ENCODE assay signal across 27 cellular contexts in the genomic region with DNA sequence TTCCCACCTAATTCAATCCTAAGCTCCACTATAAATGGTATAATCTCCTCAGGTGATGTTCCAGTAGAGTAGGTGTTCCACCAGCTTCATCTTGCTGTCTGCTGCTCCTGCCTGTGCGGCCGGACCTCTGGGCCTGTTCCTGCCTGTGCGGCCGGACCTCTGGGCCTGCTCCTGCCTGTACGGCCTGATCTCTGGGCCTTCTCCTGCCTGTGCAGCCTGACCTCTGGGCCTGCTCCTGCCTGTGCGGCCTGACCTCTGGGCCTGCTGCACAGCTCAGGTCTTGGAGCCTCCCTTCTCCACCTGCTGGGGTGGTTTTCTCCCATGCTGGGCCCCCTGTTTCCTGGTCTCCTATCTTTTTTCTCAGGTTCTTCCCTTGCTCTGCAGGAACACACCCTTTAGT.
"Had no signal": no experiment of that assay in that cellular context is flagged by ENCODE, and none has a peak within 500 bp of the region (broad histone marks: within the 10 kb centered on the region; RNA-seq: fewer than 3 reads in every experiment).

No MANE protein-coding gene starts in this region.

- H3K27me3 ChIP-seq: adrenal gland, body of pancreas, breast epithelium, SJCRH30 had no signal

- DNase-seq: activated CD4-positive, alpha-beta T cell treated with anti-CD3 and anti-CD28 coated beads, Interleukin-2, amount 10 ng/mL, durations not matched to agents 24 days and 14 days; activated CD4-positive, alpha-beta T cell treated with anti-CD3 and anti-CD28 coated beads, Interleukin-2, amount 50 U/mL, for 4 hours; activated CD8-positive, alpha-beta T cell treated with anti-CD3 and anti-CD28 coated beads, Interleukin-2, amount 10 ng/mL, durations not matched to agents 7 days and 5 days; activated gamma-delta T cell treated with Interleukin-2 at 50 U/mL for 16 hours; activated naive CD4-positive, alpha-beta T cell treated with anti-CD3 and anti-CD28 coated beads for 36 hours; activated T-cell treated with anti-CD3 and anti-CD28 coated beads for 4 hours; activated T-cell treated with anti-CD3 and anti-CD28 coated beads, Interleukin-2, amount 50 U/mL, for 4 hours; adrenal gland; body of pancreas; Karpas-422; NCI-H1105; NCI-H1417 treated with DMSO at 0.1 percent for 48 hours; NCI-H187 treated with DMSO at 0.1 percent for 48 hours; NCI-H2081; NCI-H2171 treated with DMSO at 0.1 percent for 48 hours; NCI-H2227 treated with DMSO at 0.1 percent for 48 hours; NCI-H446 treated with DMSO at 0.1 percent for 48 hours; NCI-H524; NCI-H69; SHP77; SJCRH30 had no signal

- H3K4me3 ChIP-seq: adrenal gland, body of pancreas, breast epithelium, SJCRH30, SK-N-MC had no signal

- H3K36me3 ChIP-seq: adrenal gland, breast epithelium, SJCRH30 had no signal

- ATAC-seq: activated CD8-positive, alpha-beta T cell treated with anti-CD3 and anti-CD28 coated beads, Interleukin-2, amount 10 ng/mL, durations not matched to agents 7 days and 5 days; activated naive CD4-positive, alpha-beta T cell treated with anti-CD3 and anti-CD28 coated beads, Interleukin-2, amount 50 U/mL, for 72 hours; activated T-cell treated with anti-CD3 and anti-CD28 coated beads, Interleukin-2, amount 50 U/mL, for 4 hours; body of pancreas; Panc1 had no signal

- H3K4me1 ChIP-seq: adrenal gland, body of pancreas, breast epithelium, SJCRH30 had no signal

- FAIRE-seq: astrocyte, TTC549 had no signal

- H3K27ac ChIP-seq: adrenal gland, body of pancreas, breast epithelium, SJCRH30, SK-N-MC had no signal

- H3K9me3 ChIP-seq: adrenal gland, body of pancreas, breast epithelium, SJCRH30 had no signal
